Comparison of ENCODE assay signal across 1 cellular context in genomic region chr19:38837304-38837626, GRCh38.
TF ChIP-seq lines count a peak whose summit lies in the region.

No MANE protein-coding gene starts in this region.

TF ChIP-seq in HepG2, 621 proteins besides CTCF, POLR2A, EP300 and RAD21:
- TF ChIP-seq ZNF609 (CRISPR knock-in tag; IDR thresholded peaks at IDR 0.05; ENCODE audit: borderline replicate concordance) (no peak), POLR2G (IDR thresholded peaks at IDR 0.05; ENCODE audit: low read depth, low read length) (peak; percentile 4; the same call in 1 of the 2 replicates), ZNF335 (CRISPR knock-in tag; IDR thresholded peaks at IDR 0.05) (peak; percentile 72; the same call in 1 of the 2 replicates), DBP (CRISPR knock-in tag; IDR thresholded peaks at IDR 0.05; ENCODE audit: not compliant biosample characterization) (no peak), TCF12 (IDR thresholded peaks at IDR 0.05) (no peak), TCF12 (CRISPR knock-in tag; IDR thresholded peaks at IDR 0.05) (no peak), IRF9 (CRISPR knock-in tag; IDR thresholded peaks at IDR 0.05; ENCODE audit: borderline replicate concordance) (no peak), ZNF883 (CRISPR knock-in tag; IDR thresholded peaks at IDR 0.05; ENCODE audit: not compliant biosample characterization) (peak; percentile 16), SNAPC4 (CRISPR knock-in tag; IDR thresholded peaks at IDR 0.05) (no peak), ZNF687 (CRISPR knock-in tag; IDR thresholded peaks at IDR 0.05) (no peak), KAT7 (CRISPR knock-in tag; IDR thresholded peaks at IDR 0.05; ENCODE audit: borderline replicate concordance) (no peak), ZNF430 (CRISPR knock-in tag; IDR thresholded peaks at IDR 0.05) (peak; percentile 14; the same call in 1 of the 2 replicates), ETV5 (CRISPR knock-in tag; IDR thresholded peaks at IDR 0.05; ENCODE audit: borderline replicate concordance) (no peak)
